8 cellular contexts compared by ENCODE assay signal in the genomic region with DNA sequence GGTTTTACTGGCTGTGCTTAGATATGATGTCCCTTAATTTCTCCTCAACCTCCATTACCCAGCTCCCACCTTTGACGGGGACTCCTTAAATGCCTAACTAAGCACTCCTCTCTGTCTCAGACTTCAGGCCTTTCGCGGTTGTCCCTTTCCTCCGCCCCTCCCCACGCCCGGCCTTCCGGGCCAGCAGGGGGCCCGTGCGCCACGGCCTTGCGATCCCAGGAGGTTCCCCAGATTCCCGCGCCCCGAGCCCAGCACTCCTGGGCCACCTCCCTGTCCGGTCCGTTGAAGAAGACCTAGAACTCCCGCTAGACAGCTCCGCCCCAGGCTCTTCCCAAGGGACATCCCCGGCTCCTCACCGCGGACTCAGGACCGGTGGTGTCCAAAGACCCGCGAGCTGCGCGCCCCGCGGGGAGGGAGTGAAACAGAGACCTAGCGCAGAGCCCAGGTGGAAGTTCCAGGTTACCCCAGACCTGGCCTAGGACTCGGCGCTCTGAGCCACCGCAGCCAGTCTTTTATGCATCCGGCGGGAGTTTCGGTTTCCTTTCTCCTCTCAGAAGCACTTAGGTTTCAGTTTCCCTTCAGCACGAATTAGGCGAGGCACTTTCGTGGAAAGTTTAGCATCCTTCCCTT. TPM values are rescaled to one million over a fixed set of nuclear protein-coding genes. Genes with fewer than 3 reads are reported as not detected.
A peak's percentile ranks its signal among the peaks of the same experiment; 100 is the strongest.
DNase-seq lines count a peak whose midpoint lies in the region; ATAC-seq and TF ChIP-seq lines count a peak whose summit lies in the region.

A gene with protein sequence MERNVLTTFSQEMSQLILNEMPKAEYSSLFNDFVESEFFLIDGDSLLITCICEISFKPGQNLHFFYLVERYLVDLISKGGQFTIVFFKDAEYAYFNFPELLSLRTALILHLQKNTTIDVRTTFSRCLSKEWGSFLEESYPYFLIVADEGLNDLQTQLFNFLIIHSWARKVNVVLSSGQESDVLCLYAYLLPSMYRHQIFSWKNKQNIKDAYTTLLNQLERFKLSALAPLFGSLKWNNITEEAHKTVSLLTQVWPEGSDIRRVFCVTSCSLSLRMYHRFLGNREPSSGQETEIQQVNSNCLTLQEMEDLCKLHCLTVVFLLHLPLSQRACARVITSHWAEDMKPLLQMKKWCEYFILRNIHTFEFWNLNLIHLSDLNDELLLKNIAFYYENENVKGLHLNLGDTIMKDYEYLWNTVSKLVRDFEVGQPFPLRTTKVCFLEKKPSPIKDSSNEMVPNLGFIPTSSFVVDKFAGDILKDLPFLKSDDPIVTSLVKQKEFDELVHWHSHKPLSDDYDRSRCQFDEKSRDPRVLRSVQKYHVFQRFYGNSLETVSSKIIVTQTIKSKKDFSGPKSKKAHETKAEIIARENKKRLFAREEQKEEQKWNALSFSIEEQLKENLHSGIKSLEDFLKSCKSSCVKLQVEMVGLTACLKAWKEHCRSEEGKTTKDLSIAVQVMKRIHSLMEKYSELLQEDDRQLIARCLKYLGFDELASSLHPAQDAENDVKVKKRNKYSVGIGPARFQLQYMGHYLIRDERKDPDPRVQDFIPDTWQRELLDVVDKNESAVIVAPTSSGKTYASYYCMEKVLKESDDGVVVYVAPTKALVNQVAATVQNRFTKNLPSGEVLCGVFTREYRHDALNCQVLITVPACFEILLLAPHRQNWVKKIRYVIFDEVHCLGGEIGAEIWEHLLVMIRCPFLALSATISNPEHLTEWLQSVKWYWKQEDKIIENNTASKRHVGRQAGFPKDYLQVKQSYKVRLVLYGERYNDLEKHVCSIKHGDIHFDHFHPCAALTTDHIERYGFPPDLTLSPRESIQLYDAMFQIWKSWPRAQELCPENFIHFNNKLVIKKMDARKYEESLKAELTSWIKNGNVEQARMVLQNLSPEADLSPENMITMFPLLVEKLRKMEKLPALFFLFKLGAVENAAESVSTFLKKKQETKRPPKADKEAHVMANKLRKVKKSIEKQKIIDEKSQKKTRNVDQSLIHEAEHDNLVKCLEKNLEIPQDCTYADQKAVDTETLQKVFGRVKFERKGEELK (N-terminal part only) (minus strand): TSS at position 487 of the 630 bp plus-strand sequence. CDS start 7,493 bp downstream, outside the sequence.

- H3K36me3 ChIP-seq in BE2C (no peaks in the 10 kb centered on the region), endodermal cell (ENCODE audit: control insufficient read depth, insufficient read depth, low read length) (no peaks in the 10 kb centered on the region)

- H3K9me3 ChIP-seq in BE2C (no peaks in the 10 kb centered on the region), endodermal cell (ENCODE audit: control insufficient read depth, low read length) (no peaks in the 10 kb centered on the region)

- H3K27ac ChIP-seq in endodermal cell (ENCODE audit: low read depth, low read length): no peak within 1 kb of the TSS

- H3K4me1 Mint-ChIP-seq in activated CD8-positive, alpha-beta memory T cell treated with anti-CD3 and anti-CD28 coated beads, Interleukin-2, amount 10 ng/mL, durations not matched to agents 7 days and 5 days: peaks cover 54% of the 10 kb centered on the region
- peaks cover 10% of the 10 kb centered on the region for H3K4me1 Mint-ChIP-seq in endodermal cell

- H3K36me3 Mint-ChIP-seq in activated CD8-positive, alpha-beta memory T cell treated with anti-CD3 and anti-CD28 coated beads, Interleukin-2, amount 10 ng/mL, durations not matched to agents 7 days and 5 days: peaks cover 77% of the 10 kb centered on the region
- no peaks in the 10 kb centered on the region for H3K36me3 Mint-ChIP-seq in endodermal cell (ENCODE audit: low read depth)

- DNase-seq in BE2C (peak; percentile 69), NCI-H748 treated with DMSO at 0.1 percent for 48 hours (lab: John Stamatoyannopoulos, UW) (peak; percentile 29), endodermal cell (peak; percentile 88), mesenteric fat pad (ENCODE audit: low spot score) (peak; percentile 93)
- DNase-seq in activated CD8-positive, alpha-beta memory T cell treated with anti-CD3 and anti-CD28 coated beads, Interleukin-2, amount 10 ng/mL, durations not matched to agents 7 days and 5 days: peak; percentile 95
- peak; percentile 40 for DNase-seq in stimulated activated CD8-positive, alpha-beta memory T cell treated with anti-CD3 and anti-CD28 coated beads, Interleukin-15, amount 100 ng/mL, for 24 hours (ENCODE audit: low read depth)

- TF ChIP-seq CTCF in BE2C (IDR thresholded peaks at IDR 0.05; ENCODE audit: low read depth, low read length) (peak; percentile 63), endodermal cell (conservative IDR thresholded peaks at IDR 0.05) (peak; percentile 43)

- peak within 1 kb of the TSS; percentile 89 for H3K4me3 ChIP-seq in BE2C (ENCODE audit: low read depth, low read length)
- peak within 1 kb of the TSS; percentile 91 for H3K4me3 ChIP-seq in endodermal cell (ENCODE audit: low read length)

- TF ChIP-seq POLR2A in GM19099 (IDR thresholded peaks at IDR 0.05; ENCODE audit: extremely low read depth, insufficient read length, low read depth): peak; percentile 95

- no peaks in the 10 kb centered on the region for H3K4me1 ChIP-seq in BE2C
- peaks cover 6% of the 10 kb centered on the region for H3K4me1 ChIP-seq in endodermal cell (ENCODE audit: control insufficient read depth, insufficient read depth, low read length)

- CTCF ChIA-PET in activated CD8-positive, alpha-beta memory T cell treated with anti-CD3 and anti-CD28 coated beads, Interleukin-2, amount 10 ng/mL, durations not matched to agents 7 days and 5 days (lab: Charles Lee): interaction anchor here (1.0 to 1.9 kb wide), 3 partner anchors 9 to 193 kb away, joined by 3 to 9 read pairs (median 3); no protein-coding TSS in a partner anchor

- ATAC-seq in HG03432 (IDR thresholded peaks at IDR 0.05; ENCODE audit: unreplicated experiment): peak; percentile 98
- ATAC-seq in activated CD8-positive, alpha-beta memory T cell treated with anti-CD3 and anti-CD28 coated beads, Interleukin-2, amount 10 ng/mL, durations not matched to agents 7 days and 5 days: peak; percentile 96

- H3K27me3 ChIP-seq in BE2C (no peaks in the 10 kb centered on the region), endodermal cell (ENCODE audit: control insufficient read depth, insufficient read depth, low read length, poor library complexity, severe bottlenecking) (no peaks in the 10 kb centered on the region)

- peak within 1 kb of the TSS; percentile 86 for H3K4me3 Mint-ChIP-seq in activated CD8-positive, alpha-beta memory T cell treated with anti-CD3 and anti-CD28 coated beads, Interleukin-2, amount 10 ng/mL, durations not matched to agents 7 days and 5 days
- H3K4me3 Mint-ChIP-seq in endodermal cell: peak within 1 kb of the TSS; percentile 82

- peak within 1 kb of the TSS; percentile 99 for H3K27ac Mint-ChIP-seq in activated CD8-positive, alpha-beta memory T cell treated with anti-CD3 and anti-CD28 coated beads, Interleukin-2, amount 10 ng/mL, durations not matched to agents 7 days and 5 days
- peak within 1 kb of the TSS; percentile 87 for H3K27ac Mint-ChIP-seq in endodermal cell

- H3K9me3 Mint-ChIP-seq in activated CD8-positive, alpha-beta memory T cell treated with anti-CD3 and anti-CD28 coated beads, Interleukin-2, amount 10 ng/mL, durations not matched to agents 7 days and 5 days (ENCODE audit: low read depth): no peaks in the 10 kb centered on the region
- no peaks in the 10 kb centered on the region for H3K9me3 Mint-ChIP-seq in endodermal cell

- H3K27me3 Mint-ChIP-seq in activated CD8-positive, alpha-beta memory T cell treated with anti-CD3 and anti-CD28 coated beads, Interleukin-2, amount 10 ng/mL, durations not matched to agents 7 days and 5 days: no peaks in the 10 kb centered on the region
- H3K27me3 Mint-ChIP-seq in endodermal cell (ENCODE audit: insufficient read depth): no peaks in the 10 kb centered on the region

- 1 to 3% methylated on average over 17 to 38 of the region's 38 CpGs for WGBS in endodermal cell (ENCODE audit: insufficient coverage in 1 of 2, insufficient read length in 1 of 2), 2 experiments

- H3K9ac ChIP-seq in endodermal cell (ENCODE audit: extremely low read depth, low read length, poor library complexity, severe bottlenecking): peak within 1 kb of the TSS; percentile 66

RNA-seq across cellular contexts. Expression of the gene that starts here (rescaled TPM):
- 1.0 TPM for polyA plus RNA-seq in BE2C (2012; ENCODE audit: insufficient read depth, insufficient read length, low read depth)
- total RNA-seq in activated CD8-positive, alpha-beta memory T cell treated with anti-CD3 and anti-CD28 coated beads, Interleukin-2, amount 10 ng/mL, durations not matched to agents 7 days and 5 days: 100 to 1,000 TPM in 1 of 2 experiments, 10 to 100 TPM in 1; 90.5 to 173 TPM
- 1 to 10 TPM; 1.6 to 3.1 TPM for total RNA-seq in endodermal cell
- 3.6 TPM for polyA plus RNA-seq in endodermal cell (2013, experiment 1 of 2)
- 3.6 TPM for polyA plus RNA-seq in endodermal cell (2013, experiment 2 of 2)
- total RNA-seq in mesenteric fat pad: 12.5 TPM

Comparison
In these comparisons a context has a peak if more than half of its experiments do, and no peak if none do; other contexts are left out.
1. DNase-seq: peak in every context shown above with its lines; median percentile 95 in activated CD8-positive, alpha-beta memory T cell treated with anti-CD3 and anti-CD28 coated beads, Interleukin-2, amount 10 ng/mL, durations not matched to agents 7 days and 5 days; 93 in mesenteric fat pad; 88 in endodermal cell; 69 in BE2C; 40 in stimulated activated CD8-positive, alpha-beta memory T cell treated with anti-CD3 and anti-CD28 coated beads, Interleukin-15, amount 100 ng/mL, for 24 hours; 29 in NCI-H748 treated with DMSO at 0.1 percent for 48 hours.